8 cellular contexts compared by ENCODE assay signal in the genomic region with DNA sequence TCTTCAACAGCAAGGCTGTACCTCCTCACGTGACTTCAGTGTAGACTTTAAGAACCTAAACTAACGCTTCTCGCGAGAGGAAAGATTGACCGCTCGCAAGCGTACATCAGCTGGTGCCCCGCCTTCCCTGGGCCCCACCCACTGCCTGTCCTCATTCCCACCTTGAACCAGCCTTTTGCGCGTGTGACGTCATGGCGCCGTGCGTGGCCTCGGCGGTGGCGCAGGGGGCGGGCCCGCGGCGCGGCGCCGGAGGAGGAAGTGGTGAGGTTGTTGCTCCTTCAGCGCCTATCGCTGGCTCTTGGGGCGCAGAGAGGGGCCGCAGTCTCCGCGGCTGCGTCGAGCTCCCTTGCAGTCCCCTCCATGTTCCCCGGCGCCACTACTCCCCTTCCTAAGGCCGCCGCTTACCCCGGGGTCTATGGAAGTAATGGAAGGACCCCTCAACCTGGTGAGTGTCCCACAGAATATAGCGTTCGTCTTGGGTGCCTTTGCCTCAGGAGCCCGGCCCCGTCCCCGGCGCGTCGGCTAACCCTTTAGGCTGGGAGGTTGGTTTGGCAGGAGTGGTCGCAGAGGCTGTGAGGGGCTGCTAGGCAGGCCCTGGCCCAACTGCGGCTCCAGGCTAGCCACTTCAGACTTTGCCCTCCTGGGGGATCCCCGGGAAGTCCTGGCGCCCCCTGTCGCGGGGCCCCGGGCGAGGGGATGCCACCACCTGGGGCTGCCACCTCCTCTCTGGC. TPM values are rescaled to one million over a fixed set of nuclear protein-coding genes. Genes with fewer than 3 reads are reported as not detected.
A peak's percentile ranks its signal among the peaks of the same experiment; 100 is the strongest.
DNase-seq lines count a peak whose midpoint lies in the region; ATAC-seq, FAIRE-seq and TF ChIP-seq lines count a peak whose summit lies in the region.

Gene NRBF2, plus strand, starts transcription at position 273 of the 731 bp plus-strand sequence. Its CDS starts 143 bp downstream, at position 416.

- intact Hi-C loops in Caco-2 (cut with micrococcal nuclease; ENCODE audit: unreplicated experiment) = loop anchor here (1.0 kb wide), 5 partner anchors 25 to 497 kb away; partner anchors contain the start of genes ADO and EGR2

- H3K79me2 ChIP-seq in H1 (ENCODE audit: control insufficient read depth in 1 of 2, insufficient read depth in 2 of 2, low read length in 2 of 2) = peaks cover 16 to 46% of the 10 kb centered on the region in 2 experiments

- H2AK5ac ChIP-seq in H1 (ENCODE audit: low read depth, low read length) (no peak within 1 kb of the TSS), mesenchymal stem cell (ENCODE audit: low read length, severe bottlenecking) (no peak within 1 kb of the TSS)

- H2BK120ac ChIP-seq in H1 (replicated peaks; ENCODE audit: low read depth, low read length) = no peak within 1 kb of the TSS
- peak within 1 kb of the TSS; percentile 89 for H2BK120ac ChIP-seq in mesenchymal stem cell (ENCODE audit: low read depth, low read length)

- H2BK20ac ChIP-seq in H1 (ENCODE audit: low read length) = no peak within 1 kb of the TSS

- H3K27ac Mint-ChIP-seq in Caco-2 (ENCODE audit: unreplicated experiment) = peak within 1 kb of the TSS; percentile 91

- H3K9me3 ChIP-seq in Caco-2 (peaks cover 9% of the 10 kb centered on the region; the same call in 1 of the 2 replicates), H1 (ENCODE audit: insufficient read depth in 2 of 2, low read depth in 1 of 2, low read length in 1 of 2) (peaks cover 0 to 4% of the 10 kb centered on the region in 2 experiments; a peak in 1 of 4 replicates), mesenchymal stem cell (ENCODE audit: control insufficient read depth, low read length) (no peaks in the 10 kb centered on the region)

- no peaks in the 10 kb centered on the region for H3K36me3 ChIP-seq in Caco-2 (ENCODE audit: control insufficient read depth, insufficient read depth, low read length)
- no peaks in the 10 kb centered on the region for H3K36me3 ChIP-seq in H1 (ENCODE audit: control insufficient read depth in 2 of 4, insufficient read depth in 4 of 4, low read length in 3 of 4)
- H3K36me3 ChIP-seq in mesenchymal stem cell (ENCODE audit: control insufficient read depth in 1 of 2, insufficient read depth in 2 of 2, low read depth in 1 of 2, low read length in 2 of 2) = peaks cover 0 to 13% of the 10 kb centered on the region in 2 experiments

- peak in 1 of 2 experiments; percentile 58; a peak in 1 of 3 replicates for TF ChIP-seq EP300 in H1 (IDR thresholded peaks at IDR 0.05; ENCODE audit: borderline replicate concordance in 1 of 2, low read depth in 2 of 2, low read length in 2 of 2)

- peak within 1 kb of the TSS; percentile 75; the same call in 1 of the 2 replicates for H2BK12ac ChIP-seq in H1 (ENCODE audit: low read depth, low read length)
- H2BK12ac ChIP-seq in mesenchymal stem cell (ENCODE audit: low read length in 2 of 2) = peak within 1 kb of the TSS; percentile 45 to 66

- H4K91ac ChIP-seq in H1 (replicated peaks; ENCODE audit: insufficient read length, low read length) = peak within 1 kb of the TSS; percentile 62
- H4K91ac ChIP-seq in mesenchymal stem cell (ENCODE audit: low read length) = peak within 1 kb of the TSS; percentile 89

- peak within 1 kb of the TSS; percentile 64; the same call in 1 of the 2 replicates for H3K27ac ChIP-seq in H1 (ENCODE audit: low read depth, low read length)
- peak within 1 kb of the TSS; percentile 87 for H3K27ac ChIP-seq in mesenchymal stem cell (ENCODE audit: low read length, poor library complexity, severe bottlenecking)

- peak within 1 kb of the TSS; percentile 73 to 90 (median 80) for H3K9ac ChIP-seq in H1 (replicated peaks in 1 of 4; ENCODE audit: extremely low read depth in 1 of 4, low read depth in 3 of 4, low read length in 3 of 4)
- H3K9ac ChIP-seq in mesenchymal stem cell (ENCODE audit: low read length) = peak within 1 kb of the TSS; percentile 99

- H4K20me1 ChIP-seq in H1 (replicated peaks in 1 of 2; ENCODE audit: control insufficient read depth in 1 of 2, insufficient read depth in 2 of 2, low read length in 2 of 2) = peaks cover 0 to 3% of the 10 kb centered on the region in 2 experiments

- no peaks in the 10 kb centered on the region for H3K27me3 Mint-ChIP-seq in Caco-2 (ENCODE audit: insufficient read depth, unreplicated experiment)

- peaks cover 6% of the 10 kb centered on the region; the same call in 1 of the 2 replicates for H3K23me2 ChIP-seq in H1 (ENCODE audit: low read depth, low read length)

- TF ChIP-seq CTCF in Caco-2 (IDR thresholded peaks at IDR 0.05; ENCODE audit: insufficient read depth in 1 of 2, low read depth in 1 of 2, low read length in 1 of 2, severe bottlenecking in 1 of 2, unreplicated experiment in 1 of 2) (peak; percentile 32 to 71), H1 (IDR thresholded peaks at IDR 0.05; ENCODE audit: control extremely low read depth in 1 of 3, insufficient read depth in 1 of 3, low read depth in 1 of 3, low read length in 3 of 3) (no peak)

- H2BK15ac ChIP-seq in H1 (ENCODE audit: low read length) (0 out of 2 replicates have a peak within 1 kb of the TSS, but pooled peaks have one; percentile 16), mesenchymal stem cell (ENCODE audit: low read depth, poor library complexity, severe bottlenecking) (peak within 1 kb of the TSS; percentile 87)

- H3K18ac ChIP-seq in H1 (ENCODE audit: extremely low read depth, low read length) (peak within 1 kb of the TSS; percentile 79; the same call in 1 of the 2 replicates), mesenchymal stem cell (ENCODE audit: low read depth in 1 of 2, low read length in 2 of 2) (peak within 1 kb of the TSS; percentile 96 to 99)

- no peak for TF ChIP-seq RAD21 in H1 (IDR thresholded peaks at IDR 0.05 in 1 of 2, conservative IDR thresholded peaks at IDR 0.05 in 1 of 2; ENCODE audit: low read depth in 2 of 2, low read length in 2 of 2)

- ATAC-seq in GM21360 (IDR thresholded peaks at IDR 0.05; ENCODE audit: unreplicated experiment) = peak; percentile 96

- no peak within 1 kb of the TSS for H3K14ac ChIP-seq in H1 (ENCODE audit: insufficient read length)
- H3K14ac ChIP-seq in mesenchymal stem cell (ENCODE audit: low read length in 2 of 2) = peak within 1 kb of the TSS; percentile 23 to 57

- peaks cover 14% of the 10 kb centered on the region for H3K4me1 ChIP-seq in Caco-2
- H3K4me1 ChIP-seq in H1 (replicated peaks in 1 of 4; ENCODE audit: control insufficient read depth in 3 of 4, insufficient read depth in 4 of 4, low read length in 3 of 4) = no peaks in the 10 kb centered on the region; a peak in 1 of 7 replicates
- peaks cover 10% of the 10 kb centered on the region for H3K4me1 ChIP-seq in mesenchymal stem cell (ENCODE audit: control insufficient read depth, insufficient read depth, low read depth, low read length)

- FAIRE-seq in H1 (lab: Jason Lieb, UNC) = peak; percentile 81

- peak within 1 kb of the TSS; percentile 30 for H2AFZ ChIP-seq in H1 (ENCODE audit: low read length)
- peak within 1 kb of the TSS; percentile 93 for H2AFZ ChIP-seq in mesenchymal stem cell (ENCODE audit: low read depth, low read length)

- WGBS in H1 (ENCODE audit: extremely low coverage in 1 of 2, insufficient coverage in 1 of 2, insufficient read length in 1 of 2, insufficient replicate concordance in 2 of 2, low coverage in 1 of 2, low lambda C conversion rate in 2 of 2, missing lambda C conversion rate in 1 of 2), 2 experiments = 2% methylated on average over 53 of the region's 53 CpGs; no CpG with 5 or more reads in 1 of the 2 experiments
- under 1% methylated on average over 49 of the region's 53 CpGs for WGBS in mesenchymal stem cell

- H3K27me3 ChIP-seq in Caco-2 (replicated peaks; ENCODE audit: control insufficient read depth, insufficient read depth, low read length) (no peaks in the 10 kb centered on the region), H1 (replicated peaks in 1 of 4; ENCODE audit: control insufficient read depth in 3 of 4, extremely low read depth in 1 of 4, insufficient read depth in 3 of 4, low read length in 3 of 4) (no peaks in the 10 kb centered on the region), mesenchymal stem cell (ENCODE audit: control insufficient read depth in 1 of 2, insufficient read depth in 1 of 2, low read length in 2 of 2) (no peaks in the 10 kb centered on the region)

- H3K79me1 ChIP-seq in H1 (ENCODE audit: low read depth, low read length) (no peaks in the 10 kb centered on the region), mesenchymal stem cell (replicated peaks; ENCODE audit: low read length, poor library complexity, severe bottlenecking) (no peaks in the 10 kb centered on the region)

- peak; percentile 83 to 98 for TF ChIP-seq POLR2A in H1 (IDR thresholded peaks at IDR 0.05; ENCODE audit: control extremely low read depth in 1 of 2, low read depth in 2 of 2, low read length in 2 of 2)

- H3K56ac ChIP-seq in H1 (replicated peaks; ENCODE audit: insufficient read length, low read depth, low read length) = peak within 1 kb of the TSS; percentile 63

- peaks cover 35% of the 10 kb centered on the region for H3K4me1 Mint-ChIP-seq in Caco-2 (ENCODE audit: low read depth, unreplicated experiment)

- H4K8ac ChIP-seq in H1 (ENCODE audit: extremely low read depth, insufficient read depth, low read length) (peak within 1 kb of the TSS; percentile 19; the same call in 1 of the 2 replicates), mesenchymal stem cell (ENCODE audit: low read length) (peak within 1 kb of the TSS; percentile 93)

- H3K4ac ChIP-seq in H1 (replicated peaks; ENCODE audit: insufficient read length, low read depth, low read length) = no peak within 1 kb of the TSS
- H3K4ac ChIP-seq in mesenchymal stem cell (ENCODE audit: low read depth in 1 of 2, low read length in 2 of 2) = peak within 1 kb of the TSS; percentile 95 to 97

- peak within 1 kb of the TSS; percentile 60 for H3K4me3 ChIP-seq in Caco-2 (ENCODE audit: low read depth, low read length)
- peak within 1 kb of the TSS; percentile 68 to 92 (median 76) for H3K4me3 ChIP-seq in H1 (ENCODE audit: extremely low read depth in 1 of 4, insufficient read depth in 2 of 4, low read depth in 3 of 4, low read length in 4 of 4)
- peak within 1 kb of the TSS; percentile 79 to 94 for H3K4me3 ChIP-seq in mesenchymal stem cell (ENCODE audit: insufficient read depth in 1 of 2, low read depth in 1 of 2, low read length in 2 of 2)

- H3K9me3 Mint-ChIP-seq in Caco-2 (ENCODE audit: unreplicated experiment) = peaks cover 21% of the 10 kb centered on the region

- H2BK5ac ChIP-seq in H1 (ENCODE audit: low read depth, low read length) (peak within 1 kb of the TSS; percentile 93; the same call in 1 of the 2 replicates), mesenchymal stem cell (ENCODE audit: low read depth, low read length, poor library complexity, severe bottlenecking) (peak within 1 kb of the TSS; percentile 61)

- CTCF ChIA-PET in Caco-2 (lab: Charles Lee) (interaction anchor here (0.6 to 1.5 kb wide), 8 partner anchors 25 to 1095 kb away, joined by 3 to 12 read pairs (median 4); no protein-coding TSS in a partner anchor), H1 (lab: Charles Lee; ENCODE audit: partially characterized antibody) (interaction anchor here (0.5 to 1.8 kb wide), 13 partner anchors 9 to 523 kb away, joined by 3 to 9 read pairs (median 4); no protein-coding TSS in a partner anchor)

- no peak within 1 kb of the TSS for H3K23ac ChIP-seq in H1 (ENCODE audit: insufficient read length)
- peak within 1 kb of the TSS; percentile 96 to 98 for H3K23ac ChIP-seq in mesenchymal stem cell (ENCODE audit: low read length in 2 of 2)

- BruUV-seq in Caco-2 (replicated peaks; lab: Mats Ljungman, UMichigan) = no TSS peak

- H3K4me2 ChIP-seq in H1 (ENCODE audit: insufficient read depth in 1 of 2, low read depth in 2 of 2, low read length in 2 of 2) (peak within 1 kb of the TSS; percentile 56 to 83), mesenchymal stem cell (ENCODE audit: low read length, poor library complexity, severe bottlenecking) (peak within 1 kb of the TSS; percentile 84)

- POLR2A ChIA-PET in Caco-2 (lab: Charles Lee) = interaction anchor here (0.8 to 1.4 kb wide), 9 partner anchors 9 to 1295 kb away, joined by 3 to 7 read pairs (median 4); partner anchors contain the start of gene ADO
- POLR2A ChIA-PET in H1 (lab: Charles Lee; ENCODE audit: partially characterized antibody) = interaction anchor here (0.7 to 3.2 kb wide), 7 partner anchors 12 to 329 kb away, joined by 3 to 19 read pairs (median 4); partner anchors contain the start of gene ADO

- H4K5ac ChIP-seq in H1 (ENCODE audit: insufficient read length, low read depth, low read length) = peak within 1 kb of the TSS; percentile 49

- peaks cover 19% of the 10 kb centered on the region for H3K36me3 Mint-ChIP-seq in Caco-2 (ENCODE audit: insufficient read depth, unreplicated experiment)

- peak; percentile 100 for DNase-seq in Caco-2
- DNase-seq in HT1080 (ENCODE audit: low read depth) = peak; percentile 99
- DNase-seq in NOMO-1 (lab: John Stamatoyannopoulos, UW; ENCODE audit: unreplicated experiment in 2 of 2) = peak; percentile 98 to 99
- DNase-seq in activated CD8-positive, alpha-beta memory T cell treated with anti-CD3 and anti-CD28 coated beads for 4 hours (ENCODE audit: low read depth in 2 of 2) = peak; percentile 91 to 92
- peak; percentile 94 to 97 for DNase-seq in H1 (ENCODE audit: low read depth in 1 of 2, low spot score in 2 of 2)
- peak; percentile 96 for DNase-seq in mesenchymal stem cell
- DNase-seq in stimulated activated CD8-positive, alpha-beta memory T cell treated with anti-CD3 and anti-CD28 coated beads, Interleukin-12 subunit alpha, Interleukin-12 subunit beta, amount 100 ng/mL, for 4 hours (ENCODE audit: low read depth) = peak; percentile 97

- peak within 1 kb of the TSS; percentile 94 for H3K4me3 Mint-ChIP-seq in Caco-2 (ENCODE audit: unreplicated experiment)

RNA-seq across cellular contexts. Expression of gene NRBF2, which starts in this region (rescaled TPM):
- 49.1 and 52.5 TPM in 2 replicates for total RNA-seq in Caco-2 (2022)
- 19.1 and 22.5 TPM in 2 replicates for total RNA-seq in HT1080 (2014; rRNA removed; shearing (Covaris generic))
- polyA plus RNA-seq in HT1080 (2015; cell fraction: cytosol; rRNA removed) = 23.6 and 27.3 TPM in 2 replicates
- polyA plus RNA-seq in HT1080 (2015; cell fraction: nucleus; rRNA removed) = 14.4 and 14.6 TPM in 2 replicates
- total RNA-seq in H1 (2021; fragmentation: NEBNext Ultra II Directional; extraction: Animal tissue kit (Norgen Biotek cat#: 25700)) = 29.9 and 30.0 TPM in 2 replicates
- 6.3 and 11.0 TPM in 2 replicates for polyA plus RNA-seq in H1 (2011; rRNA removed)
- 13.3 TPM for polyA plus RNA-seq in H1 (2011; cell fraction: cytosol; rRNA removed)
- 6.4 TPM for polyA plus RNA-seq in H1 (2011; cell fraction: nucleus; rRNA removed)
- 18.2 to 24.5 TPM (median 20.8 TPM) in 4 replicates for polyA plus RNA-seq in H1 (2012, experiment 1 of 2)
- 5.7 TPM for polyA plus RNA-seq in H1 (2012, experiment 2 of 2)
- polyA plus RNA-seq in H1 (2013, experiment 1 of 2) = 33.3 TPM
- polyA plus RNA-seq in H1 (2013, experiment 2 of 2) = 32.9 TPM
- polyA minus RNA-seq in H1 (2011; rRNA and poly(A)+ RNA removed) = 8.8 and 12.6 TPM in 2 replicates
- polyA minus RNA-seq in H1 (2011; cell fraction: cytosol; rRNA and poly(A)+ RNA removed) = 11.6 TPM
- 13.5 TPM for polyA minus RNA-seq in H1 (2011; cell fraction: nucleus; rRNA and poly(A)+ RNA removed)
- 42.8 TPM for polyA plus RNA-seq in mesenchymal stem cell (2013, experiment 1 of 2)
- polyA plus RNA-seq in mesenchymal stem cell (2013, experiment 2 of 2) = 42.3 TPM

Comparison
In these comparisons a context has a peak if more than half of its experiments do, and no peak if none do; other contexts are left out.
1. Peak in every context shown above with its lines: DNase-seq, ATAC-seq, H3K4me3 ChIP-seq and H3K27ac ChIP-seq.
2. CTCF ChIP-seq: peak in Caco-2 (2 of 2); none in H1 (0 of 3).